ENCODE assay signal across 1 cellular context in the genomic region with DNA sequence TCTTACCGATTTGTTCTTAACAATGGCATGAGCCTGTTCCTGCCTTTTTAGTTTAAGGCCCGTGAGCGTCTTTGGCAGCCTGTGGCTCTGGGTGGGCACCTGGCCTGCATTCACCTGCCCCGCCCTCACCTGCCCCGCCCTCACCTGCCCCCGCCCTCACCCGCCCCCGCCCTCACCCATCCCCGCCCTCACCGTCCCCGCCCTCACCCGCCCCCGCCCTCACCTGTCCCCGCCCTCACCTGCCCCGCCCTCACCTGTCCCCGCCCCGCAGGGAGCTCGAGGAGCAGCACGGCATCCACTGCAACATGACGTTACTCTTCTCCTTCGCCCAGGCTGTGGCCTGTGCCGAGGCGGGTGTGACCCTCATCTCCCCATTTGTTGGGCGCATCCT.
TF ChIP-seq lines count a peak whose summit lies in the region.

No MANE protein-coding gene starts in this region.

TF ChIP-seq in GM23338, 12 proteins besides CTCF, POLR2A, EP300 and RAD21 (continued from another document):
- TF ChIP-seq, protein P1, sequence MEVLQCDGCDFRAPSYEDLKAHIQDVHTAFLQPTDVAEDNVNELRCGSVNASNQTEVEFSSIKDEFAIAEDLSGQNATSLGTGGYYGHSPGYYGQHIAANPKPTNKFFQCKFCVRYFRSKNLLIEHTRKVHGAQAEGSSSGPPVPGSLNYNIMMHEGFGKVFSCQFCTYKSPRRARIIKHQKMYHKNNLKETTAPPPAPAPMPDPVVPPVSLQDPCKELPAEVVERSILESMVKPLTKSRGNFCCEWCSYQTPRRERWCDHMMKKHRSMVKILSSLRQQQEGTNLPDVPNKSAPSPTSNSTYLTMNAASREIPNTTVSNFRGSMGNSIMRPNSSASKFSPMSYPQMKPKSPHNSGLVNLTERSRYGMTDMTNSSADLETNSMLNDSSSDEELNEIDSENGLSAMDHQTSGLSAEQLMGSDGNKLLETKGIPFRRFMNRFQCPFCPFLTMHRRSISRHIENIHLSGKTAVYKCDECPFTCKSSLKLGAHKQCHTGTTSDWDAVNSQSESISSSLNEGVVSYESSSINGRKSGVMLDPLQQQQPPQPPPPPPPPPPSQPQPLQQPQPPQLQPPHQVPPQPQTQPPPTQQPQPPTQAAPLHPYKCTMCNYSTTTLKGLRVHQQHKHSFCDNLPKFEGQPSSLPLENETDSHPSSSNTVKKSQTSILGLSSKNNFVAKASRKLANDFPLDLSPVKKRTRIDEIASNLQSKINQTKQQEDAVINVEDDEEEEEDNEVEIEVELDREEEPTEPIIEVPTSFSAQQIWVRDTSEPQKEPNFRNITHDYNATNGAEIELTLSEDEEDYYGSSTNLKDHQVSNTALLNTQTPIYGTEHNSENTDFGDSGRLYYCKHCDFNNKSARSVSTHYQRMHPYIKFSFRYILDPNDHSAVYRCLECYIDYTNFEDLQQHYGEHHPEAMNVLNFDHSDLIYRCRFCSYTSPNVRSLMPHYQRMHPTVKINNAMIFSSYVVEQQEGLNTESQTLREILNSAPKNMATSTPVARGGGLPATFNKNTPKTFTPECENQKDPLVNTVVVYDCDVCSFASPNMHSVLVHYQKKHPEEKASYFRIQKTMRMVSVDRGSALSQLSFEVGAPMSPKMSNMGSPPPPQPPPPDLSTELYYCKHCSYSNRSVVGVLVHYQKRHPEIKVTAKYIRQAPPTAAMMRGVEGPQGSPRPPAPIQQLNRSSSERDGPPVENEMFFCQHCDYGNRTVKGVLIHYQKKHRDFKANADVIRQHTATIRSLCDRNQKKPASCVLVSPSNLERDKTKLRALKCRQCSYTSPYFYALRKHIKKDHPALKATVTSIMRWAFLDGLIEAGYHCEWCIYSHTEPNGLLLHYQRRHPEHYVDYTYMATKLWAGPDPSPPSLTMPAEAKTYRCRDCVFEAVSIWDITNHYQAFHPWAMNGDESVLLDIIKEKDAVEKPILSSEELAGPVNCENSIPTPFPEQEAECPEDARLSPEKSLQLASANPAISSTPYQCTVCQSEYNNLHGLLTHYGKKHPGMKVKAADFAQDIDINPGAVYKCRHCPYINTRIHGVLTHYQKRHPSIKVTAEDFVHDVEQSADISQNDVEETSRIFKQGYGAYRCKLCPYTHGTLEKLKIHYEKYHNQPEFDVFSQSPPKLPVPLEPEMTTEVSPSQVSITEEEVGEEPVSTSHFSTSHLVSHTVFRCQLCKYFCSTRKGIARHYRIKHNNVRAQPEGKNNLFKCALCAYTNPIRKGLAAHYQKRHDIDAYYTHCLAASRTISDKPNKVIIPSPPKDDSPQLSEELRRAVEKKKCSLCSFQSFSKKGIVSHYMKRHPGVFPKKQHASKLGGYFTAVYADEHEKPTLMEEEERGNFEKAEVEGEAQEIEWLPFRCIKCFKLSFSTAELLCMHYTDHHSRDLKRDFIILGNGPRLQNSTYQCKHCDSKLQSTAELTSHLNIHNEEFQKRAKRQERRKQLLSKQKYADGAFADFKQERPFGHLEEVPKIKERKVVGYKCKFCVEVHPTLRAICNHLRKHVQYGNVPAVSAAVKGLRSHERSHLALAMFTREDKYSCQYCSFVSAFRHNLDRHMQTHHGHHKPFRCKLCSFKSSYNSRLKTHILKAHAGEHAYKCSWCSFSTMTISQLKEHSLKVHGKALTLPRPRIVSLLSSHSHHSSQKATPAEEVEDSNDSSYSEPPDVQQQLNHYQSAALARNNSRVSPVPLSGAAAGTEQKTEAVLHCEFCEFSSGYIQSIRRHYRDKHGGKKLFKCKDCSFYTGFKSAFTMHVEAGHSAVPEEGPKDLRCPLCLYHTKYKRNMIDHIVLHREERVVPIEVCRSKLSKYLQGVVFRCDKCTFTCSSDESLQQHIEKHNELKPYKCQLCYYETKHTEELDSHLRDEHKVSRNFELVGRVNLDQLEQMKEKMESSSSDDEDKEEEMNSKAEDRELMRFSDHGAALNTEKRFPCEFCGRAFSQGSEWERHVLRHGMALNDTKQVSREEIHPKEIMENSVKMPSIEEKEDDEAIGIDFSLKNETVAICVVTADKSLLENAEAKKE (CRISPR knock-in tag; IDR thresholded peaks at IDR 0.05): no peak
- no peak for TF ChIP-seq NANOG (IDR thresholded peaks at IDR 0.05; ENCODE audit: borderline replicate concordance)
- TF ChIP-seq STAT1 (IDR thresholded peaks at IDR 0.05; ENCODE audit: unreplicated experiment): no peak
- no peak for TF ChIP-seq ZNF331 (CRISPR knock-in tag; IDR thresholded peaks at IDR 0.05; ENCODE audit: low read depth)
- TF ChIP-seq EZH2 (IDR thresholded peaks at IDR 0.05; ENCODE audit: low read depth, unreplicated experiment): no peak
- TF ChIP-seq, protein P2, sequence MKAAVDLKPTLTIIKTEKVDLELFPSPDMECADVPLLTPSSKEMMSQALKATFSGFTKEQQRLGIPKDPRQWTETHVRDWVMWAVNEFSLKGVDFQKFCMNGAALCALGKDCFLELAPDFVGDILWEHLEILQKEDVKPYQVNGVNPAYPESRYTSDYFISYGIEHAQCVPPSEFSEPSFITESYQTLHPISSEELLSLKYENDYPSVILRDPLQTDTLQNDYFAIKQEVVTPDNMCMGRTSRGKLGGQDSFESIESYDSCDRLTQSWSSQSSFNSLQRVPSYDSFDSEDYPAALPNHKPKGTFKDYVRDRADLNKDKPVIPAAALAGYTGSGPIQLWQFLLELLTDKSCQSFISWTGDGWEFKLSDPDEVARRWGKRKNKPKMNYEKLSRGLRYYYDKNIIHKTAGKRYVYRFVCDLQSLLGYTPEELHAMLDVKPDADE (IDR thresholded peaks at IDR 0.05): no peak
- no peak for TF ChIP-seq EZH2phosphoT487 (IDR thresholded peaks at IDR 0.05; ENCODE audit: unreplicated experiment)
